ENCODE assay signal across 23 cellular contexts in genomic region chr4:33340168-33340567, GRCh38.
DNase-seq lines count a peak whose midpoint lies in the region; ATAC-seq and TF ChIP-seq lines count a peak whose summit lies in the region.
"Had no signal": no experiment of that assay in that cellular context is flagged by ENCODE, and none has a peak within 500 bp of the region (broad histone marks: within the 10 kb centered on the region; RNA-seq: fewer than 3 reads in every experiment).

No MANE protein-coding gene starts in this region.

- no peak for TF ChIP-seq POLR2A in spleen (IDR thresholded peaks at IDR 0.05)

- H3K27ac ChIP-seq in spleen = no peak overlapping the region
- H3K27ac ChIP-seq: A549; BLaER1 treated with 17β-estradiol and CSF1 and Interleukin-3, amounts not matched to agents 10 nM and 100 nM had no signal

- no peak overlapping the region for H3K4me3 ChIP-seq in spleen
- H3K4me3 ChIP-seq: A549; BLaER1 treated with 17β-estradiol and CSF1 and Interleukin-3, amounts not matched to agents 10 nM and 100 nM; GM12878 had no signal

- H3K4me1 ChIP-seq in spleen = no peaks in the 10 kb centered on the region
- H3K4me1 ChIP-seq: A549; BE2C; BLaER1 treated with 17β-estradiol and CSF1 and Interleukin-3, amounts not matched to agents 10 nM and 100 nM had no signal

- intact Hi-C loops in spleen (cut with DNase I; ENCODE audit: low total_unique reads) = no loop called here

- H3K9me3 ChIP-seq in spleen = peaks cover 0 to 31% (median 26%) of the 10 kb centered on the region in 8 donors
- H3K9me3 ChIP-seq: A549, BE2C had no signal

- H3K27me3 ChIP-seq in spleen (replicated peaks in 1 of 7) = no peaks in the 10 kb centered on the region
- H3K27me3 ChIP-seq: BE2C; BLaER1 treated with 17β-estradiol and CSF1 and Interleukin-3, amounts not matched to agents 10 nM and 100 nM had no signal

- peak; percentile 15 for DNase-seq in H4 (ENCODE audit: low spot score)
- peak; percentile 79 for DNase-seq in M059J (ENCODE audit: low read depth)
- DNase-seq in RPMI7951 (ENCODE audit: low read depth) = peak; percentile 40
- DNase-seq in spleen = peak; percentile 32
- no peak for DNase-seq in HuH-7 (ENCODE audit: low spot score)
- DNase-seq: 8988T; ACHN; AML-193; BE2C; CD4-positive, alpha-beta T cell; CD8-positive, alpha-beta memory T cell; DMS 273 treated with DMSO at 0.1 percent for 48 hours; DMS79; EL; GDM1; GOT3; H9 had no signal

- ATAC-seq in GM18498 (IDR thresholded peaks at IDR 0.05; ENCODE audit: unreplicated experiment) (no peak), HG02759 (IDR thresholded peaks at IDR 0.05; ENCODE audit: unreplicated experiment) (no peak)
- ATAC-seq: A549, GM12878, HCT116 had no signal

- no peak for TF ChIP-seq CTCF in spleen (IDR thresholded peaks at IDR 0.05 in 8 of 11, conservative IDR thresholded peaks at IDR 0.05 in 3 of 11)

- WGBS in spleen, 5 donors = 71 to 84% (median 76%) methylated on average over 5 of the region's 5 CpGs

- no peaks in the 10 kb centered on the region for H3K36me3 ChIP-seq in spleen
- H3K36me3 ChIP-seq: BE2C; BLaER1 treated with 17β-estradiol and CSF1 and Interleukin-3, amounts not matched to agents 10 nM and 100 nM had no signal
